1 cellular context compared by ENCODE assay signal in the genomic region with DNA sequence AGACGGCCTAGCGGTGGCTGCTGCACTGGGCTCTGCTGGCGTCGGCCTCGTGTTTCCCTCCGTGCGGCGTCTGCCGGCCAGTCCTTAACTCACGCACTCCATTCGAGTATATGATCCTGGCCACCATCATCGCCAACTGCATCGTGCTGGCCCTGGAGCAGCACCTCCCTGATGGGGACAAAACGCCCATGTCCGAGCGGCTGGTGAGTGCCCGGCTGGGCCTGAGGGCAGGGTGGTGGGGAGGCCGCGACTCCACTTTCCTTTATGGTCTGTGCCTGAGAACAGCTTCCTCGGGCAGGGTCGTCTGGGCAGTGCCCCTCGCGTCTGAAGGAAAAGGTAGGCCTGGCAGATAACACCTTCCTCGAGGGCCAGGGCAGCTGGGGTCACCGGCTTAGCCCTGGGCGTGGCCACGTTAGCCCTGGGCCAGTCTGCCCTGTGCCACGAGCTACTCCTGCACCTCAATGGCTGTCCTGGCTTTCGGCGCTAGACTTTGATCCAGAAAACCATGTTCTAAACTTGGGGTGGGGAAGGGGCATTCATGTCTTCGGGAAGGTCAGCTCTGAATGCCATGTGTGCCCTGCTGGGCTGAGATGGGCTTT.
TF ChIP-seq lines count a peak whose summit lies in the region.

No MANE protein-coding gene starts in this region.

TF ChIP-seq in GM23338, 12 proteins besides CTCF, POLR2A, EP300 and RAD21 (continued from another document):
- TF ChIP-seq, protein P1, sequence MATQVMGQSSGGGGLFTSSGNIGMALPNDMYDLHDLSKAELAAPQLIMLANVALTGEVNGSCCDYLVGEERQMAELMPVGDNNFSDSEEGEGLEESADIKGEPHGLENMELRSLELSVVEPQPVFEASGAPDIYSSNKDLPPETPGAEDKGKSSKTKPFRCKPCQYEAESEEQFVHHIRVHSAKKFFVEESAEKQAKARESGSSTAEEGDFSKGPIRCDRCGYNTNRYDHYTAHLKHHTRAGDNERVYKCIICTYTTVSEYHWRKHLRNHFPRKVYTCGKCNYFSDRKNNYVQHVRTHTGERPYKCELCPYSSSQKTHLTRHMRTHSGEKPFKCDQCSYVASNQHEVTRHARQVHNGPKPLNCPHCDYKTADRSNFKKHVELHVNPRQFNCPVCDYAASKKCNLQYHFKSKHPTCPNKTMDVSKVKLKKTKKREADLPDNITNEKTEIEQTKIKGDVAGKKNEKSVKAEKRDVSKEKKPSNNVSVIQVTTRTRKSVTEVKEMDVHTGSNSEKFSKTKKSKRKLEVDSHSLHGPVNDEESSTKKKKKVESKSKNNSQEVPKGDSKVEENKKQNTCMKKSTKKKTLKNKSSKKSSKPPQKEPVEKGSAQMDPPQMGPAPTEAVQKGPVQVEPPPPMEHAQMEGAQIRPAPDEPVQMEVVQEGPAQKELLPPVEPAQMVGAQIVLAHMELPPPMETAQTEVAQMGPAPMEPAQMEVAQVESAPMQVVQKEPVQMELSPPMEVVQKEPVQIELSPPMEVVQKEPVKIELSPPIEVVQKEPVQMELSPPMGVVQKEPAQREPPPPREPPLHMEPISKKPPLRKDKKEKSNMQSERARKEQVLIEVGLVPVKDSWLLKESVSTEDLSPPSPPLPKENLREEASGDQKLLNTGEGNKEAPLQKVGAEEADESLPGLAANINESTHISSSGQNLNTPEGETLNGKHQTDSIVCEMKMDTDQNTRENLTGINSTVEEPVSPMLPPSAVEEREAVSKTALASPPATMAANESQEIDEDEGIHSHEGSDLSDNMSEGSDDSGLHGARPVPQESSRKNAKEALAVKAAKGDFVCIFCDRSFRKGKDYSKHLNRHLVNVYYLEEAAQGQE (IDR thresholded peaks at IDR 0.05; ENCODE audit: unreplicated experiment): no peak
- no peak for TF ChIP-seq EZH2phosphoT487 (IDR thresholded peaks at IDR 0.05; ENCODE audit: unreplicated experiment)
